In genomic region chr3:193190387-193190786, GRCh38 we compare ENCODE assay signal across 8 cellular contexts. TPM values are rescaled to one million over a fixed set of nuclear protein-coding genes. Genes with fewer than 3 reads are reported as not detected.
DNase-seq lines count a peak whose midpoint lies in the region; ATAC-seq, FAIRE-seq and TF ChIP-seq lines count a peak whose summit lies in the region.
"Had no signal": no experiment of that assay in that cellular context is flagged by ENCODE, and none has a peak within 500 bp of the region (broad histone marks: within the 10 kb centered on the region; RNA-seq: fewer than 3 reads in every experiment).

No MANE protein-coding gene starts in this region.

- TF ChIP-seq CTCF in brain microvascular endothelial cell (IDR thresholded peaks at IDR 0.05; ENCODE audit: low read depth, low read length, missing control alignments) (peak; percentile 52), nephron progenitor cell (IDR thresholded peaks at IDR 0.05) (peak; percentile 45), stomach (IDR thresholded peaks at IDR 0.05) (peak in 2 of 7 experiments; percentile 15 to 18)

- no peak overlapping the region for H3K4me3 ChIP-seq in brain microvascular endothelial cell (ENCODE audit: low read depth, low read length)
- H3K4me3 ChIP-seq in stomach, result no peak overlapping the region

- no peaks in the 10 kb centered on the region for H3K27me3 ChIP-seq in brain microvascular endothelial cell (replicated peaks)
- H3K27me3 ChIP-seq in stomach, result no peaks in the 10 kb centered on the region

- TF ChIP-seq EP300 in stomach (IDR thresholded peaks at IDR 0.05), result no peak

- TF ChIP-seq POLR2A in GM12891 (IDR thresholded peaks at IDR 0.05; ENCODE audit: low read depth, low read length) (no peak), stomach (IDR thresholded peaks at IDR 0.05) (no peak)

- no peaks in the 10 kb centered on the region for H3K9me3 ChIP-seq in stomach

- DNase-seq in GM12891 (ENCODE audit: insufficient read length, low spot score) (peak; percentile 10), NCI-H2171 treated with DMSO at 0.1 percent for 48 hours (lab: John Stamatoyannopoulos, UW) (peak; percentile 99), brain microvascular endothelial cell (no peak), nephron progenitor cell (peak; percentile 23), stomach (no peak)

- intact Hi-C loops in stomach (cut with DNase I; ENCODE audit: low total_unique reads), result no loop called here

- no peak overlapping the region for H3K27ac Mint-ChIP-seq in nephron progenitor cell

- H3K36me3 Mint-ChIP-seq in nephron progenitor cell (ENCODE audit: low read depth), result no peaks in the 10 kb centered on the region

- H3K27ac ChIP-seq in brain microvascular endothelial cell (no peak overlapping the region), stomach (no peak overlapping the region)

- ATAC-seq in HG02588 (IDR thresholded peaks at IDR 0.05; ENCODE audit: unreplicated experiment), result peak; percentile 59
- ATAC-seq in HG02571 (IDR thresholded peaks at IDR 0.05; ENCODE audit: unreplicated experiment), result no peak

- no peaks in the 10 kb centered on the region for H3K4me1 ChIP-seq in stomach

- FAIRE-seq in GM12891 (lab: Jason Lieb, UNC), result peak; percentile 26

- H3K9me3 Mint-ChIP-seq in nephron progenitor cell, result no peaks in the 10 kb centered on the region

- no peak overlapping the region for H3K4me3 Mint-ChIP-seq in nephron progenitor cell

- H3K27me3 Mint-ChIP-seq in nephron progenitor cell (ENCODE audit: low read depth, poor library complexity), result peaks cover 3% of the 10 kb centered on the region

- H3K4me1 Mint-ChIP-seq in nephron progenitor cell, result peaks cover 8% of the 10 kb centered on the region

- H3K36me3 ChIP-seq in brain microvascular endothelial cell (replicated peaks) (no peaks in the 10 kb centered on the region), stomach (no peaks in the 10 kb centered on the region)

- in situ Hi-C loops in brain microvascular endothelial cell (cut with HindIII; ENCODE audit: low pct_ligation_motif_present, low sequenced_read_pairs), result no loop called here

TF ChIP-seq in GM12891, 5 proteins besides CTCF, POLR2A, EP300 and RAD21:
- no peak for TF ChIP-seq POU2F2 (IDR thresholded peaks at IDR 0.05; ENCODE audit: low read depth, low read length)
- TF ChIP-seq TAF1 (IDR thresholded peaks at IDR 0.05; ENCODE audit: low read depth, low read length), result no peak
- no peak for TF ChIP-seq PAX5 (IDR thresholded peaks at IDR 0.05; ENCODE audit: insufficient read depth, low read length, severe bottlenecking)
- no peak for TF ChIP-seq SPI1 (IDR thresholded peaks at IDR 0.05; ENCODE audit: low read depth, low read length)
- no peak for TF ChIP-seq POLR2AphosphoS5 (IDR thresholded peaks at IDR 0.05; ENCODE audit: low read depth, low read length)

RNA-seq across cellular contexts. Expression of gene PLAAT1, which starts 50.6 kb away (rescaled TPM):
- not detected for polyA plus RNA-seq in GM12891 (2012; ENCODE audit: low read depth, missing spikeins)
- 1 to 10 TPM in 1 of 5 donors, not detected in 4; 5.8 TPM for total RNA-seq in stomach
- 1 to 10 TPM in 1 of 3 donors, under 1 TPM in 1, not detected in 1; 1.00 to 1.6 TPM for polyA plus RNA-seq in stomach
- total RNA-seq: T-helper 2 cell treated with Interferon-gamma antibody and Interleukin-4, amounts not matched to agents 100 ng/mL and 5 ng/mL, for 36 hours had no signal

Comparison
In these comparisons a context has a peak if more than half of its experiments do, and no peak if none do; other contexts are left out.
1. DNase-seq: peak in GM12891 (single experiment), NCI-H2171 treated with DMSO at 0.1 percent for 48 hours (single experiment) and nephron progenitor cell (single experiment); none in brain microvascular endothelial cell (single experiment) and stomach (single experiment).